Comparison of ENCODE assay signal across 24 cellular contexts in the genomic region with DNA sequence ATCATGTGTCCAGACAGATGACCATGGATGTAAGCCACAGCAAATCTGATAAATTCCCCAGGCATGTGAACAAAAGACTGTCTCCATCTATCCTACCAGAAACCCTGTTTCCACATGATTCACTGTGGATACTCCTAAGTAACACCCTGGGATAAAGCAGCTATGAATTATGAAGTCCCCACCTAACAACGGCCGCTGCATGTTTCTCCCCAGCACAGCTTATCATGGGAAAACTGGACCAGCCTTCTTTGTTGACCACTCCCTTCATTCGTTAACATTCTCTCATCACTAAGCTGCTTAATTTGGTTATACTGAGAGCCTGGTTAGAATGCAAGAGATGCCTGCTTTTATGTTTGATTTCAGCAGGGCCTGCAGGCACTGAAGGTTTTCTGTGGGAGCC.
DNase-seq lines count a peak whose midpoint lies in the region; ATAC-seq lines count a peak whose summit lies in the region.
"Had no signal": no experiment of that assay in that cellular context is flagged by ENCODE, and none has a peak within 500 bp of the region (broad histone marks: within the 10 kb centered on the region; RNA-seq: fewer than 3 reads in every experiment).

No MANE protein-coding gene starts in this region.

- H2BK12ac ChIP-seq in mesenchymal stem cell (ENCODE audit: low read length in 2 of 2) (no peak overlapping the region), trophoblast cell (ENCODE audit: low read length) (no peak overlapping the region)

- no peak overlapping the region for H2BK15ac ChIP-seq in mesenchymal stem cell (ENCODE audit: low read depth, poor library complexity, severe bottlenecking)

- no peak overlapping the region for H3K23ac ChIP-seq in mesenchymal stem cell (ENCODE audit: low read length in 2 of 2)
- H3K23ac ChIP-seq in trophoblast cell (ENCODE audit: low read length), result no peak overlapping the region

- H3K27ac ChIP-seq in mesenchymal stem cell (ENCODE audit: low read length, poor library complexity, severe bottlenecking) (no peak overlapping the region), trophoblast cell (ENCODE audit: low read depth, low read length) (no peak overlapping the region)
- H3K27ac ChIP-seq: A549, SK-N-MC, tibial nerve had no signal

- H3K36me3 ChIP-seq in mesenchymal stem cell (ENCODE audit: control insufficient read depth in 1 of 2, insufficient read depth in 2 of 2, low read depth in 1 of 2, low read length in 2 of 2) (no peaks in the 10 kb centered on the region), trophoblast cell (ENCODE audit: control insufficient read depth in 1 of 2, insufficient read depth in 2 of 2, low read length in 2 of 2) (no peaks in the 10 kb centered on the region)
- H3K36me3 ChIP-seq: tibial nerve had no signal

- WGBS in mesenchymal stem cell, result 97% methylated on average over 2 of the region's 3 CpGs
- no CpG with 5 or more reads among the region's 3 CpGs for WGBS in trophoblast cell (ENCODE audit: extremely low coverage, insufficient coverage, insufficient read length)

- H2AK5ac ChIP-seq in mesenchymal stem cell (ENCODE audit: low read length, severe bottlenecking) (peak overlapping the region; percentile 25), trophoblast cell (ENCODE audit: low read length) (no peak overlapping the region)

- H3K4ac ChIP-seq in mesenchymal stem cell (ENCODE audit: low read depth in 1 of 2, low read length in 2 of 2) (no peak overlapping the region), trophoblast cell (ENCODE audit: low read depth, low read length) (no peak overlapping the region)

- H3K27ac Mint-ChIP-seq in activated T-helper 2 cell treated with anti-CD3 and anti-CD28 coated beads, Interferon-gamma antibody, Interleukin-2, Interleukin-4, amounts not matched to agents 10 μg/mL and 5 μg/mL and 100 μg/mL, durations not matched to agents 14 hours and 24 hours and 36 hours, result no peak overlapping the region
- H3K27ac Mint-ChIP-seq: activated naive CD8-positive, alpha-beta T cell; activated T-helper 17 cell treated with anti-CD3 and anti-CD28 coated beads, Interleukin-2, amount 50 U/mL, for 72 hours; T-helper 2 cell treated with Interferon-gamma antibody and Interleukin-4, amounts not matched to agents 5 μg/mL and 100 μg/mL, for 36 hours had no signal

- no peak overlapping the region for H4K8ac ChIP-seq in mesenchymal stem cell (ENCODE audit: low read length)
- no peak overlapping the region for H4K8ac ChIP-seq in trophoblast cell (ENCODE audit: low read depth, low read length)

- no peak overlapping the region for H4K12ac ChIP-seq in trophoblast cell (ENCODE audit: low read depth, low read length)

- no peak overlapping the region for H2AFZ ChIP-seq in mesenchymal stem cell (ENCODE audit: low read depth, low read length)
- no peak overlapping the region for H2AFZ ChIP-seq in trophoblast cell (ENCODE audit: insufficient read depth, low read length, poor library complexity)

- peaks cover 7% of the 10 kb centered on the region for H3K9me3 Mint-ChIP-seq in activated T-helper 2 cell treated with anti-CD3 and anti-CD28 coated beads, Interferon-gamma antibody, Interleukin-2, Interleukin-4, amounts not matched to agents 10 μg/mL and 5 μg/mL and 100 μg/mL, durations not matched to agents 14 hours and 24 hours and 36 hours
- H3K9me3 Mint-ChIP-seq: nephron had no signal

- H2BK120ac ChIP-seq in mesenchymal stem cell (ENCODE audit: low read depth, low read length) (no peak overlapping the region), trophoblast cell (ENCODE audit: insufficient read depth, low read length, poor library complexity) (no peak overlapping the region)

- H2BK5ac ChIP-seq in mesenchymal stem cell (ENCODE audit: low read depth, low read length, poor library complexity, severe bottlenecking) (no peak overlapping the region), trophoblast cell (ENCODE audit: low read depth, low read length, poor library complexity) (no peak overlapping the region)

- H3K9me3 ChIP-seq in mesenchymal stem cell (ENCODE audit: control insufficient read depth, low read length), result peaks cover 3% of the 10 kb centered on the region
- H3K9me3 ChIP-seq in trophoblast cell (ENCODE audit: insufficient read depth, low read depth, low read length), result no peaks in the 10 kb centered on the region

- H3K9ac ChIP-seq in mesenchymal stem cell (ENCODE audit: low read length), result no peak overlapping the region
- no peak overlapping the region for H3K9ac ChIP-seq in trophoblast cell (ENCODE audit: low read length)

- no peaks in the 10 kb centered on the region for H3K27me3 Mint-ChIP-seq in activated T-helper 2 cell treated with anti-CD3 and anti-CD28 coated beads, Interferon-gamma antibody, Interleukin-2, Interleukin-4, amounts not matched to agents 10 μg/mL and 5 μg/mL and 100 μg/mL, durations not matched to agents 14 hours and 24 hours and 36 hours (ENCODE audit: low read depth)
- H3K27me3 Mint-ChIP-seq: activated T-helper 17 cell treated with anti-CD3 and anti-CD28 coated beads, Interleukin-2, amount 50 U/mL, for 72 hours had no signal

- no peaks in the 10 kb centered on the region for H3K36me3 Mint-ChIP-seq in activated T-helper 2 cell treated with anti-CD3 and anti-CD28 coated beads, Interferon-gamma antibody, Interleukin-2, Interleukin-4, amounts not matched to agents 10 μg/mL and 5 μg/mL and 100 μg/mL, durations not matched to agents 14 hours and 24 hours and 36 hours (ENCODE audit: low read depth)
- H3K36me3 Mint-ChIP-seq: activated naive CD8-positive, alpha-beta T cell had no signal

- H3K4me2 ChIP-seq in mesenchymal stem cell (ENCODE audit: low read length, poor library complexity, severe bottlenecking) (no peak overlapping the region), trophoblast cell (ENCODE audit: low read length) (no peak overlapping the region)
- H3K4me2 ChIP-seq: A549 had no signal

- H3K27me3 ChIP-seq in mesenchymal stem cell (ENCODE audit: control insufficient read depth in 1 of 2, insufficient read depth in 1 of 2, low read length in 2 of 2) (no peaks in the 10 kb centered on the region), trophoblast cell (ENCODE audit: insufficient read depth, low read length) (no peaks in the 10 kb centered on the region)
- H3K27me3 ChIP-seq: tibial nerve had no signal

- intact Hi-C loops in activated T-helper 2 cell treated with anti-CD3 and anti-CD28 coated beads, Interferon-gamma antibody, Interleukin-2, Interleukin-4, amounts not matched to agents 10 μg/mL and 5 μg/mL and 100 μg/mL, durations not matched to agents 14 hours and 24 hours and 36 hours (cut with micrococcal nuclease), result no loop called here

- H3K79me2 ChIP-seq in trophoblast cell (ENCODE audit: control insufficient read depth, insufficient read depth, low read length, poor library complexity), result no peaks in the 10 kb centered on the region

- no peaks in the 10 kb centered on the region for H3K4me1 ChIP-seq in mesenchymal stem cell (ENCODE audit: control insufficient read depth, insufficient read depth, low read depth, low read length)
- no peaks in the 10 kb centered on the region for H3K4me1 ChIP-seq in trophoblast cell (ENCODE audit: control insufficient read depth in 1 of 2, insufficient read depth in 2 of 2, low read length in 2 of 2)
- H3K4me1 ChIP-seq: A549 had no signal

- no peak overlapping the region for H3K4me3 Mint-ChIP-seq in activated T-helper 2 cell treated with anti-CD3 and anti-CD28 coated beads, Interferon-gamma antibody, Interleukin-2, Interleukin-4, amounts not matched to agents 10 μg/mL and 5 μg/mL and 100 μg/mL, durations not matched to agents 14 hours and 24 hours and 36 hours (ENCODE audit: low read depth)
- H3K4me3 Mint-ChIP-seq: activated naive CD8-positive, alpha-beta T cell; activated T-helper 17 cell treated with anti-CD3 and anti-CD28 coated beads, Interleukin-2, amount 50 U/mL, for 72 hours; nephron; T-helper 2 cell treated with Interferon-gamma antibody and Interleukin-4, amounts not matched to agents 5 μg/mL and 100 μg/mL, for 36 hours had no signal

- H3K14ac ChIP-seq in mesenchymal stem cell (ENCODE audit: low read length in 2 of 2) (no peak overlapping the region), trophoblast cell (ENCODE audit: low read length) (no peak overlapping the region)

- H3K79me1 ChIP-seq in mesenchymal stem cell (replicated peaks; ENCODE audit: low read length, poor library complexity, severe bottlenecking) (no peaks in the 10 kb centered on the region), trophoblast cell (ENCODE audit: low read length) (no peaks in the 10 kb centered on the region)

- DNase-seq in NCI-H82 (lab: John Stamatoyannopoulos, UW), result peak; percentile 44
- DNase-seq in NCI-H82 treated with DMSO at 0.1 percent for 48 hours (lab: John Stamatoyannopoulos, UW; ENCODE audit: unreplicated experiment), result no peak
- no peak for DNase-seq in mesenchymal stem cell
- no peak for DNase-seq in activated T-helper 2 cell treated with anti-CD3 and anti-CD28 coated beads, Interferon-gamma antibody, Interleukin-2, Interleukin-4, amounts not matched to agents 10 μg/mL and 5 μg/mL and 100 μg/mL, durations not matched to agents 14 hours and 24 hours and 36 hours (ENCODE audit: low spot score)
- no peak for DNase-seq in NCI-H524 treated with DMSO at 0.1 percent for 48 hours (lab: John Stamatoyannopoulos, UW)
- DNase-seq in trophoblast cell, result no peak
- DNase-seq in NCI-H1930 (lab: John Stamatoyannopoulos, UW), result no peak
- DNase-seq: activated CD4-positive, alpha-beta T cell treated with anti-CD3 and anti-CD28 coated beads, Interleukin-2, amount 50 U/mL, for 1 hour; C1 segment of cervical spinal cord; effector CD8-positive, alpha-beta T cell; left ventricle myocardium superior; MM.1S; NCI-H1417 treated with DMSO at 0.1 percent for 48 hours; stimulated activated CD4-positive, alpha-beta T cell treated with anti-CD3 and anti-CD28 coated beads, Interleukin-4, amount 100 ng/mL, for 1 hour; stimulated activated naive CD4-positive, alpha-beta T cell treated with Interleukin-2 at 50 U/mL for 16 hours had no signal

- no peaks in the 10 kb centered on the region for H3K4me1 Mint-ChIP-seq in activated T-helper 2 cell treated with anti-CD3 and anti-CD28 coated beads, Interferon-gamma antibody, Interleukin-2, Interleukin-4, amounts not matched to agents 10 μg/mL and 5 μg/mL and 100 μg/mL, durations not matched to agents 14 hours and 24 hours and 36 hours (ENCODE audit: low read depth)
- H3K4me1 Mint-ChIP-seq: activated T-helper 17 cell treated with anti-CD3 and anti-CD28 coated beads, Interleukin-2, amount 50 U/mL, for 72 hours had no signal

- H3K4me3 ChIP-seq in mesenchymal stem cell (ENCODE audit: insufficient read depth in 1 of 2, low read depth in 1 of 2, low read length in 2 of 2), result no peak overlapping the region
- no peak overlapping the region for H3K4me3 ChIP-seq in trophoblast cell (ENCODE audit: low read depth, low read length)
- H3K4me3 ChIP-seq: A549, SK-N-MC, tibial nerve had no signal

- peak; percentile 26; the same call in 1 of the 3 replicates for ATAC-seq in SK-N-SH treated with all-trans-retinoic acid at 6 μM for 48 hours
- ATAC-seq: A549; activated T-helper 17 cell treated with anti-CD3 and anti-CD28 coated beads, Interleukin-2, amount 50 U/mL, for 72 hours; HCT116; left ventricle myocardium superior had no signal

- no peak overlapping the region for H3K18ac ChIP-seq in mesenchymal stem cell (ENCODE audit: low read depth in 1 of 2, low read length in 2 of 2)
- no peak overlapping the region for H3K18ac ChIP-seq in trophoblast cell (ENCODE audit: low read length)

- H4K91ac ChIP-seq in mesenchymal stem cell (ENCODE audit: low read length) (no peak overlapping the region), trophoblast cell (ENCODE audit: low read depth, low read length) (no peak overlapping the region)
